In the genomic region with DNA sequence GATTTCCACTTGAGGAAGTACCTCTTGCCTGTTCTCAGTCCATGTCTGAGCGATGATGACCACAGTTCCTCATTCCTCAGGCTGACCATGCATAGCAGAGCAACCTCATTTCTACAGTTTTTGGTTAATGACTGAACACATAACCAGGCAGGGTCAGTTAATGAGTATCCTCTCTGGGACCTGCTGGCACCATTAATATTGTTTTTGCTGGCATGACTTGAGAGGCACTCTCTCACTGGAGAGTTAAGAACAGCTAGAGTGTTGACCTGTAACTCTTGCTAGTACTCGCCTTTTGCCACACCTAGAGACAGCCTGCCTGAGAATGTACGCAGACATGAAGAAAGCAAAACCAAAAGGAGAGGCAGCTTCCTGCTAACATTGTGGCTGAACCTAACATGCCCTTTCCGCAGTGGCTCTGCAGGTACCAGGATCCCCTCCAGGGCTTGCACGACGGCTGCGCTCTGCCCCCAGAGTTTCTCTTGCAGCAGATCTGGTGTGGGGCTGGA, we compare ENCODE assay signal across 8 cellular contexts. TPM values are rescaled to one million over a fixed set of nuclear protein-coding genes. Genes with fewer than 3 reads are reported as not detected.
A peak's percentile ranks its signal among the peaks of the same experiment; 100 is the strongest.
DNase-seq lines count a peak whose midpoint lies in the region; ATAC-seq and TF ChIP-seq lines count a peak whose summit lies in the region.

No MANE protein-coding gene starts in this region.

- intact Hi-C loops in prostate gland (cut with DNase I) = no loop called here

- WGBS in prostate gland = 53% methylated on average over 7 of the region's 7 CpGs

- no peak overlapping the region for H3K27ac ChIP-seq in prostate gland

- TF ChIP-seq POLR2A in prostate gland (IDR thresholded peaks at IDR 0.05) = no peak

- H3K9me3 ChIP-seq in prostate gland = no peaks in the 10 kb centered on the region

- no peaks in the 10 kb centered on the region for H3K4me1 ChIP-seq in prostate gland (replicated peaks)

- DNase-seq in AML-193 (lab: John Stamatoyannopoulos, UW) (peak; percentile 73 to 74), epithelial cell of esophagus (ENCODE audit: low read depth) (peak; percentile 67), prostate gland (ENCODE audit: low spot score) (no peak)
- peak; percentile 41 for DNase-seq in activated CD4-positive, alpha-beta T cell treated with anti-CD3 and anti-CD28 coated beads, Interleukin-2, amount 50 U/mL, for 1 hour
- DNase-seq in stimulated activated CD4-positive, alpha-beta T cell treated with anti-CD3 and anti-CD28 coated beads, Interleukin-12 subunit alpha, Interleukin-12 subunit beta, amount 100 ng/mL, for 4 hours = peak; percentile 34
- DNase-seq in effector CD8-positive, alpha-beta T cell (lab: John Stamatoyannopoulos, UW) = no peak

- no peaks in the 10 kb centered on the region for H3K27me3 ChIP-seq in prostate gland (replicated peaks; ENCODE audit: insufficient read depth)

- H3K36me3 ChIP-seq in prostate gland = no peaks in the 10 kb centered on the region

- H3K4me3 ChIP-seq in epithelial cell of esophagus (ENCODE audit: low read length) (no peak overlapping the region), prostate gland (no peak overlapping the region)

- ATAC-seq in GM19397 (IDR thresholded peaks at IDR 0.05; ENCODE audit: unreplicated experiment) (peak; percentile 79), HG03469 (IDR thresholded peaks at IDR 0.05; ENCODE audit: unreplicated experiment) (peak; percentile 65)

- TF ChIP-seq CTCF in epithelial cell of esophagus (IDR thresholded peaks at IDR 0.05; ENCODE audit: insufficient read depth, low read depth, low read length, missing control alignments) = no peak
- TF ChIP-seq CTCF in prostate gland (IDR thresholded peaks at IDR 0.05) = no peak

RNA-seq across cellular contexts. Expression of a gene that starts 23.9 kb away (rescaled TPM):
- 10 to 100 TPM in 1 of 2 donors, 1 to 10 TPM in 1; 6.9 to 16.3 TPM for total RNA-seq in prostate gland

RNA-seq across cellular contexts. Expression of a gene that starts 24.0 kb away (rescaled TPM):
- total RNA-seq in prostate gland = 1 to 10 TPM in 1 of 2 donors, under 1 TPM in 1; 0.80 to 1.1 TPM

RNA-seq across cellular contexts. Expression of a gene that starts 44.4 kb away (rescaled TPM):
- total RNA-seq in prostate gland = 1 to 10 TPM; 9.0 to 9.5 TPM

RNA-seq across cellular contexts. Expression of a gene that starts 51.4 kb away (rescaled TPM):
- total RNA-seq in prostate gland = 100 to 1,000 TPM; 116 to 152 TPM

Comparison
In these comparisons a context has a peak if more than half of its experiments do, and no peak if none do; other contexts are left out.
1. DNase-seq: peak in AML-193 (2 of 2), activated CD4-positive, alpha-beta T cell treated with anti-CD3 and anti-CD28 coated beads, Interleukin-2, amount 50 U/mL, for 1 hour (single experiment), epithelial cell of esophagus (single experiment) and stimulated activated CD4-positive, alpha-beta T cell treated with anti-CD3 and anti-CD28 coated beads, Interleukin-12 subunit alpha, Interleukin-12 subunit beta, amount 100 ng/mL, for 4 hours (single experiment); none in prostate gland (single experiment) and effector CD8-positive, alpha-beta T cell (single experiment).